In the genomic region with DNA sequence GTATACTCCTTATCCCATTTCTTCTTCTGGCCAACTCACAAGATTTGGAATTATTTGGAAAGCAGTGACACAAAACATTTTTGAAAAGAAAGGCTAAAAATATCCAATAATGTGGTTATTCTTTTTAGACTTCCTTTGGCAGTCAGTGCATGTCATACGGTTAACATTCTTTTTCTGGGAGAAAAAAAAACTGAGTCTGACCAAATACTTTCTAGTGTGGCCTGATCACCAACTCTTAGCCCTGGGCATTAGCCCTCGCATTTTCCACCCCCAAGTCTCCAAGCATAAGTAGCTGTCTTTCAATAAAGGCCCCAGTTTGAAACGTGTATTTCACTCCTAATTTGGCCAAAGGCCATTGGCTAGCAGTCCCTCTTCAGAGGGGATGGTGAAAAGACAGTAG, we compare ENCODE assay signal across 11 cellular contexts. TPM values are rescaled to one million over a fixed set of nuclear protein-coding genes. Genes with fewer than 3 reads are reported as not detected.
A peak's percentile ranks its signal among the peaks of the same experiment; 100 is the strongest.
DNase-seq lines count a peak whose midpoint lies in the region; ATAC-seq, FAIRE-seq and TF ChIP-seq lines count a peak whose summit lies in the region.
"Had no signal": no experiment of that assay in that cellular context is flagged by ENCODE, and none has a peak within 500 bp of the region (broad histone marks: within the 10 kb centered on the region; RNA-seq: fewer than 3 reads in every experiment).

No MANE protein-coding gene starts in this region.

- H3K27me3 ChIP-seq in BLaER1 treated with 17β-estradiol and CSF1 and Interleukin-3, amounts not matched to agents 10 nM and 100 nM: no peaks in the 10 kb centered on the region
- no peaks in the 10 kb centered on the region for H3K27me3 ChIP-seq in endothelial cell of umbilical vein (ENCODE audit: control insufficient read depth in 2 of 2, insufficient read depth in 2 of 2, low read length in 2 of 2)

- peaks cover 73 to 91% (median 80%) of the 10 kb centered on the region in 10 experiments for H3K4me1 ChIP-seq in BLaER1 treated with 17β-estradiol and CSF1 and Interleukin-3, amounts not matched to agents 10 nM and 100 nM
- H3K4me1 ChIP-seq in OCI-LY7 (ENCODE audit: insufficient read depth, low read length, poor library complexity, severe bottlenecking): peaks cover 69% of the 10 kb centered on the region
- H3K4me1 ChIP-seq in endothelial cell of umbilical vein (ENCODE audit: control insufficient read depth, extremely low read depth, insufficient read depth, low read length): peaks cover 59% of the 10 kb centered on the region

- intact Hi-C loops in OCI-LY7 (cut with micrococcal nuclease; ENCODE audit: unreplicated experiment) (no loop called here), endothelial cell of umbilical vein (cut with micrococcal nuclease) (no loop called here)

- no peak for TF ChIP-seq CTCF in OCI-LY7 (conservative IDR thresholded peaks at IDR 0.05; ENCODE audit: low read length)
- TF ChIP-seq CTCF in endothelial cell of umbilical vein (IDR thresholded peaks at IDR 0.05; ENCODE audit: extremely low read depth in 1 of 2, insufficient read depth in 1 of 2, low read depth in 1 of 2, low read length in 2 of 2): no peak

- DNase-seq in OCI-LY7 (ENCODE audit: low spot score) (no peak), endothelial cell of umbilical vein (ENCODE audit: low read depth, low spot score) (peak; percentile 37), pons (ENCODE audit: low spot score) (peak; percentile 40), LoVo (ENCODE audit: low spot score) (no peak), putamen (ENCODE audit: low spot score) (no peak)
- no peak for DNase-seq in stimulated activated CD4-positive, alpha-beta T cell treated with anti-CD3 and anti-CD28 coated beads, Interleukin-2, amount 100 ng/mL, for 24 hours
- DNase-seq: activated T-cell treated with anti-CD3 and anti-CD28 coated beads for 4 hours, erythroblast, NCI-H345 had no signal

- H3K79me2 ChIP-seq in OCI-LY7 (ENCODE audit: insufficient read depth, low read depth, low read length) (peaks cover 100% of the 10 kb centered on the region), endothelial cell of umbilical vein (ENCODE audit: control insufficient read depth, insufficient read depth, low read length) (peaks cover 96% of the 10 kb centered on the region)

- H2AFZ ChIP-seq in OCI-LY7 (ENCODE audit: low read length): no peak overlapping the region
- no peak overlapping the region for H2AFZ ChIP-seq in endothelial cell of umbilical vein (ENCODE audit: low read depth, low read length)

- no peaks in the 10 kb centered on the region for H3K9me2 ChIP-seq in OCI-LY7 (ENCODE audit: insufficient read depth, low read length)

- peak overlapping the region; percentile 32 to 100 (median 97); a peak in 21 of 22 replicates for H3K27ac ChIP-seq in BLaER1 treated with 17β-estradiol and CSF1 and Interleukin-3, amounts not matched to agents 10 nM and 100 nM
- H3K27ac ChIP-seq in OCI-LY7 (ENCODE audit: low read depth, low read length, poor library complexity, severe bottlenecking): peak overlapping the region; percentile 38
- peak overlapping the region; percentile 97 for H3K27ac ChIP-seq in endothelial cell of umbilical vein (ENCODE audit: insufficient read depth, low read depth, low read length)

- H3K4me3 ChIP-seq in BLaER1 treated with 17β-estradiol and CSF1 and Interleukin-3, amounts not matched to agents 10 nM and 100 nM: peak overlapping the region in 5 of 10 experiments; percentile 1 to 99 (median 11); a peak in 3 of 20 replicates
- H3K4me3 ChIP-seq in OCI-LY7 (ENCODE audit: low read depth, low read length, poor library complexity, severe bottlenecking): no peak overlapping the region
- H3K4me3 ChIP-seq in endothelial cell of umbilical vein (replicated peaks in 1 of 3; ENCODE audit: insufficient read depth in 1 of 3, low read depth in 1 of 3, low read length in 3 of 3): peak overlapping the region in 1 of 3 experiments; percentile 20

- H3K9me3 ChIP-seq in BLaER1 treated with 17β-estradiol and CSF1 and Interleukin-3, amounts not matched to agents 10 nM and 100 nM (replicated peaks in 1 of 11): no peaks in the 10 kb centered on the region; a peak in 1 of 22 replicates
- no peaks in the 10 kb centered on the region for H3K9me3 ChIP-seq in OCI-LY7 (ENCODE audit: low read length)
- no peaks in the 10 kb centered on the region for H3K9me3 ChIP-seq in endothelial cell of umbilical vein (replicated peaks; ENCODE audit: control insufficient read depth, insufficient read depth, low read length)

- no peak for TF ChIP-seq POLR2A in endothelial cell of umbilical vein (IDR thresholded peaks at IDR 0.05; ENCODE audit: low read depth, low read length)

- dilution Hi-C loops in endothelial cell of umbilical vein (cut with MboI; ENCODE audit: extremely low pct_ligation_motif_present, low sequenced_read_pairs): no loop called here

- peak overlapping the region; percentile 45 to 95 (median 88) for H3K4me2 ChIP-seq in BLaER1 treated with 17β-estradiol and CSF1 and Interleukin-3, amounts not matched to agents 10 nM and 100 nM
- peak overlapping the region; percentile 45 for H3K4me2 ChIP-seq in OCI-LY7 (ENCODE audit: low read length)
- peak overlapping the region; percentile 71 for H3K4me2 ChIP-seq in endothelial cell of umbilical vein (ENCODE audit: insufficient read depth, low read length)

- peak overlapping the region in 10 of 11 experiments; percentile 15 to 99 (median 46); a peak in 15 of 22 replicates for H3K9ac ChIP-seq in BLaER1 treated with 17β-estradiol and CSF1 and Interleukin-3, amounts not matched to agents 10 nM and 100 nM
- peak overlapping the region; percentile 44 for H3K9ac ChIP-seq in endothelial cell of umbilical vein (replicated peaks; ENCODE audit: extremely low read depth, insufficient read depth, low read length)

- BruUV-seq in OCI-LY7 (replicated peaks; lab: Mats Ljungman, UMichigan) (no TSS peak), endothelial cell of umbilical vein (replicated peaks; lab: Mats Ljungman, UMichigan) (no TSS peak)

- peaks cover 8 to 56% (median 34%) of the 10 kb centered on the region in 11 experiments; a peak in 16 of 22 replicates for H4K20me1 ChIP-seq in BLaER1 treated with 17β-estradiol and CSF1 and Interleukin-3, amounts not matched to agents 10 nM and 100 nM
- peaks cover 16% of the 10 kb centered on the region; the same call in 1 of the 2 replicates for H4K20me1 ChIP-seq in OCI-LY7 (ENCODE audit: insufficient read depth, low read length)
- H4K20me1 ChIP-seq in endothelial cell of umbilical vein (replicated peaks; ENCODE audit: control insufficient read depth, extremely low read depth, insufficient read depth, low read length): no peaks in the 10 kb centered on the region

- FAIRE-seq in endothelial cell of umbilical vein (lab: Jason Lieb, UNC): no peak

- ATAC-seq in GM19324 (IDR thresholded peaks at IDR 0.05; ENCODE audit: low FRiP score, unreplicated experiment): no peak

- POLR2A ChIA-PET in OCI-LY7 (lab: Charles Lee) (interaction anchor here (0.6 to 2.4 kb wide), 6 partner anchors 8 to 73 kb away, joined by 3 to 9 read pairs (median 7); no protein-coding TSS in a partner anchor), endothelial cell of umbilical vein (lab: Charles Lee) (no interaction called here)

- CTCF ChIA-PET in OCI-LY7 (lab: Charles Lee; ENCODE audit: unreplicated experiment): no interaction called here
- CTCF ChIA-PET in endothelial cell of umbilical vein (lab: Charles Lee): interaction anchor here (0.8 to 3.3 kb wide), 4 partner anchors 48 to 82 kb away, joined by 3 to 10 read pairs (median 4); no protein-coding TSS in a partner anchor

- H3K9me1 ChIP-seq in endothelial cell of umbilical vein (replicated peaks; ENCODE audit: control insufficient read depth, extremely low read depth, insufficient read depth, low read length): no peaks in the 10 kb centered on the region

- peaks cover 24 to 71% (median 49%) of the 10 kb centered on the region in 11 experiments; a peak in 21 of 22 replicates for H3K36me3 ChIP-seq in BLaER1 treated with 17β-estradiol and CSF1 and Interleukin-3, amounts not matched to agents 10 nM and 100 nM
- H3K36me3 ChIP-seq in OCI-LY7 (ENCODE audit: insufficient read depth, low read length) (peaks cover 51% of the 10 kb centered on the region), endothelial cell of umbilical vein (ENCODE audit: control insufficient read depth in 2 of 2, extremely low read depth in 1 of 2, insufficient read depth in 2 of 2, low read length in 2 of 2) (peaks cover 0 to 2% of the 10 kb centered on the region in 2 experiments)

TF ChIP-seq in endothelial cell of umbilical vein, 7 proteins besides CTCF, POLR2A, EP300 and RAD21:
- no peak for TF ChIP-seq JUN (IDR thresholded peaks at IDR 0.05; ENCODE audit: borderline replicate concordance, insufficient read depth, insufficient read length, low read depth)
- TF ChIP-seq MYC (IDR thresholded peaks at IDR 0.05; ENCODE audit: low read depth, low read length): no peak
- no peak for TF ChIP-seq EZH2 (IDR thresholded peaks at IDR 0.05; ENCODE audit: borderline replicate concordance, low read depth, low read length, severe bottlenecking)
- no peak for TF ChIP-seq POLR2AphosphoS5 (IDR thresholded peaks at IDR 0.05; ENCODE audit: insufficient read depth, low read depth, low read length)
- TF ChIP-seq GATA2 (IDR thresholded peaks at IDR 0.05; ENCODE audit: insufficient read depth, insufficient read length, low read depth, low read length): no peak
- no peak for TF ChIP-seq FOS (IDR thresholded peaks at IDR 0.05; ENCODE audit: borderline replicate concordance, insufficient read depth, low read length)
- TF ChIP-seq, protein P1, sequence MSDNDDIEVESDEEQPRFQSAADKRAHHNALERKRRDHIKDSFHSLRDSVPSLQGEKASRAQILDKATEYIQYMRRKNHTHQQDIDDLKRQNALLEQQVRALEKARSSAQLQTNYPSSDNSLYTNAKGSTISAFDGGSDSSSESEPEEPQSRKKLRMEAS (IDR thresholded peaks at IDR 0.05; ENCODE audit: insufficient read depth, insufficient read length): no peak

RNA-seq across cellular contexts. Expression of a gene that starts 5.9 kb away (rescaled TPM):
- 13.8 and 16.3 TPM in 2 replicates for total RNA-seq in OCI-LY7 (2014; rRNA removed; shearing (Covaris generic))
- total RNA-seq in OCI-LY7 (2022): 49.9 and 50.8 TPM in 2 replicates
- total RNA-seq in endothelial cell of umbilical vein: 60.0 and 60.8 TPM in 2 replicates
- polyA plus RNA-seq in endothelial cell of umbilical vein: 16.8 and 20.2 TPM in 2 replicates
- polyA plus RNA-seq in endothelial cell of umbilical vein (2011; cell fraction: cytosol; rRNA removed): 24.4 and 24.6 TPM in 2 replicates
- polyA plus RNA-seq in endothelial cell of umbilical vein (2011; cell fraction: nucleus; rRNA removed): 18.0 and 20.9 TPM in 2 replicates
- polyA plus RNA-seq in endothelial cell of umbilical vein (2012): 42.8 and 47.2 TPM in 2 replicates
- polyA minus RNA-seq in endothelial cell of umbilical vein: 44.7 and 53.7 TPM in 2 replicates
- 20.9 TPM for polyA minus RNA-seq in endothelial cell of umbilical vein (2011; cell fraction: cytosol; rRNA and poly(A)+ RNA removed)
- 11.6 and 16.9 TPM in 2 replicates for polyA minus RNA-seq in endothelial cell of umbilical vein (2011; cell fraction: nucleus; rRNA and poly(A)+ RNA removed)

Comparison
In these comparisons a context has a peak if more than half of its experiments do, and no peak if none do; other contexts are left out.
1. H3K27ac ChIP-seq: peak in every context shown above with its lines; median percentile 97 in BLaER1 treated with 17β-estradiol and CSF1 and Interleukin-3, amounts not matched to agents 10 nM and 100 nM; 97 in endothelial cell of umbilical vein; 38 in OCI-LY7.
2. DNase-seq: peak in endothelial cell of umbilical vein (single experiment) and pons (single experiment); none in OCI-LY7 (single experiment), LoVo (single experiment), putamen (single experiment) and stimulated activated CD4-positive, alpha-beta T cell treated with anti-CD3 and anti-CD28 coated beads, Interleukin-2, amount 100 ng/mL, for 24 hours (0 of 2).
3. Peak in every context shown above with its lines, with median percentiles within 50 percentile points of each other: H3K4me2 ChIP-seq.